In the genomic region with DNA sequence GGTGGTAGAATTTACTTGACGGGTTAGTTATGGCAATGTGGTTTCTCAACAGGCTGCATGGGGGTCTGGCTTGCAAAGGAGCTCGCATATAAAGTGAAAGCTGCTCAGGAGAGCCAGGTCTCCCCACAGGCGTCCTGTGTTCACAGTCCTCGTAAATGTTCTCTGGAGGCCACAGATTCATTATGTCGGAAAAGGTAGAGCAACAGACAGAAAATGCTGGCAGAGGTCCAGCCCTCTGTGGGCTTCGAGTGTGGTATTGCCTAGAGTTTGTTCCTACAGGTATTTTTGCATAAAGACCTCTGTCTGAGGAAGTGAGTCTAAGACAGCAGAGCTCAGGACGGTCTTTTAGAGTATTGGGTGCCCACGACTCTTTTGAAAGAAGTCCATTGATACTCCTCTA, we compare ENCODE assay signal across 14 cellular contexts.
A peak's percentile ranks its signal among the peaks of the same experiment; 100 is the strongest.
DNase-seq lines count a peak whose midpoint lies in the region; ATAC-seq and TF ChIP-seq lines count a peak whose summit lies in the region.
"Had no signal": no experiment of that assay in that cellular context is flagged by ENCODE, and none has a peak within 500 bp of the region (broad histone marks: within the 10 kb centered on the region; RNA-seq: fewer than 3 reads in every experiment).

No MANE protein-coding gene starts in this region.

- POLR2A ChIA-PET in activated CD8-positive, alpha-beta T cell treated with anti-CD3 and anti-CD28 coated beads for 36 hours (lab: Charles Lee), result no interaction called here

- ATAC-seq in activated CD8-positive, alpha-beta memory T cell treated with anti-CD3 and anti-CD28 coated beads, Interleukin-2, amount 10 ng/mL, durations not matched to agents 7 days and 5 days, result no peak
- ATAC-seq in HG03520 (IDR thresholded peaks at IDR 0.05; ENCODE audit: unreplicated experiment) (peak; percentile 50), GM18498 (IDR thresholded peaks at IDR 0.05; ENCODE audit: unreplicated experiment) (no peak)
- peak; percentile 27 for ATAC-seq in activated CD8-positive, alpha-beta T cell treated with anti-CD3 and anti-CD28 coated beads for 36 hours
- ATAC-seq: HCT116 had no signal

- TF ChIP-seq POLR2A in adrenal gland (IDR thresholded peaks at IDR 0.05), result no peak

- no peak overlapping the region for H3K4me3 ChIP-seq in brain microvascular endothelial cell (ENCODE audit: low read depth, low read length)
- no peak overlapping the region for H3K4me3 ChIP-seq in adrenal gland
- H3K4me3 ChIP-seq: uterus had no signal

- WGBS in adrenal gland, 4 donors, result 65 to 83% (median 75%) methylated on average over 8 of the region's 8 CpGs

- H3K4me1 Mint-ChIP-seq in activated CD8-positive, alpha-beta memory T cell treated with anti-CD3 and anti-CD28 coated beads, Interleukin-2, amount 10 ng/mL, durations not matched to agents 7 days and 5 days, result peaks cover 15% of the 10 kb centered on the region
- H3K4me1 Mint-ChIP-seq in activated CD8-positive, alpha-beta T cell treated with anti-CD3 and anti-CD28 coated beads for 36 hours (ENCODE audit: low read depth), result peaks cover 15% of the 10 kb centered on the region

- intact Hi-C loops in activated CD8-positive, alpha-beta T cell treated with anti-CD3 and anti-CD28 coated beads for 36 hours (cut with micrococcal nuclease), result no loop called here
- intact Hi-C loops in adrenal gland (cut with DNase I), result no loop called here

- no peak for TF ChIP-seq CTCF in activated CD8-positive, alpha-beta T cell treated with anti-CD3 and anti-CD28 coated beads for 36 hours (IDR thresholded peaks at IDR 0.05)
- TF ChIP-seq CTCF in brain microvascular endothelial cell (IDR thresholded peaks at IDR 0.05; ENCODE audit: low read depth, low read length, missing control alignments) (no peak), adrenal gland (IDR thresholded peaks at IDR 0.05) (no peak)

- H3K9me3 ChIP-seq in adrenal gland (replicated peaks in 1 of 3), result no peaks in the 10 kb centered on the region
- H3K9me3 ChIP-seq: uterus had no signal

- peaks cover 30% of the 10 kb centered on the region for H3K27me3 Mint-ChIP-seq in activated CD8-positive, alpha-beta memory T cell treated with anti-CD3 and anti-CD28 coated beads, Interleukin-2, amount 10 ng/mL, durations not matched to agents 7 days and 5 days
- H3K27me3 Mint-ChIP-seq in activated CD8-positive, alpha-beta T cell treated with anti-CD3 and anti-CD28 coated beads for 36 hours, result peaks cover 2% of the 10 kb centered on the region

- no peak overlapping the region for H3K27ac ChIP-seq in brain microvascular endothelial cell
- no peak overlapping the region for H3K27ac ChIP-seq in adrenal gland
- H3K27ac ChIP-seq: uterus had no signal

- CTCF ChIA-PET in activated CD8-positive, alpha-beta memory T cell treated with anti-CD3 and anti-CD28 coated beads, Interleukin-2, amount 10 ng/mL, durations not matched to agents 7 days and 5 days (lab: Charles Lee), result no interaction called here
- CTCF ChIA-PET in activated CD8-positive, alpha-beta T cell treated with anti-CD3 and anti-CD28 coated beads for 36 hours (lab: Charles Lee), result interaction anchor here (1.2 kb wide), 1 partner anchor 48 kb away, joined by 3 read pairs; no protein-coding TSS in a partner anchor

- peak; percentile 60 for DNase-seq in activated CD8-positive, alpha-beta memory T cell treated with anti-CD3 and anti-CD28 coated beads for 24 hours
- no peak for DNase-seq in activated CD8-positive, alpha-beta memory T cell treated with anti-CD3 and anti-CD28 coated beads, Interleukin-2, amount 10 ng/mL, durations not matched to agents 7 days and 5 days
- DNase-seq in activated CD8-positive, alpha-beta T cell treated with anti-CD3 and anti-CD28 coated beads for 36 hours, result peak; percentile 51
- DNase-seq in stimulated activated CD8-positive, alpha-beta memory T cell treated with anti-CD3 and anti-CD28 coated beads, Interleukin-15, amount 100 ng/mL, for 1 hour (ENCODE audit: low read depth), result peak; percentile 4
- DNase-seq in brain microvascular endothelial cell (no peak), adrenal gland (no peak)
- DNase-seq: mesendoderm, NCI-H1694 treated with DMSO at 0.1 percent for 48 hours, OCI-M1, SW 1271, uterus had no signal

- H3K9me3 Mint-ChIP-seq in activated CD8-positive, alpha-beta memory T cell treated with anti-CD3 and anti-CD28 coated beads, Interleukin-2, amount 10 ng/mL, durations not matched to agents 7 days and 5 days (ENCODE audit: low read depth), result no peaks in the 10 kb centered on the region
- H3K9me3 Mint-ChIP-seq in activated CD8-positive, alpha-beta T cell treated with anti-CD3 and anti-CD28 coated beads for 36 hours, result no peaks in the 10 kb centered on the region

- H3K4me1 ChIP-seq in adrenal gland (replicated peaks in 1 of 2), result no peaks in the 10 kb centered on the region
- H3K4me1 ChIP-seq: uterus had no signal

- no peaks in the 10 kb centered on the region for H3K36me3 ChIP-seq in brain microvascular endothelial cell (replicated peaks)
- H3K36me3 ChIP-seq in adrenal gland (replicated peaks in 1 of 2), result no peaks in the 10 kb centered on the region
- H3K36me3 ChIP-seq: uterus had no signal

- no peak overlapping the region for H3K27ac Mint-ChIP-seq in activated CD8-positive, alpha-beta memory T cell treated with anti-CD3 and anti-CD28 coated beads, Interleukin-2, amount 10 ng/mL, durations not matched to agents 7 days and 5 days
- H3K27ac Mint-ChIP-seq in activated CD8-positive, alpha-beta T cell treated with anti-CD3 and anti-CD28 coated beads for 36 hours, result no peak overlapping the region

- no peak overlapping the region for H3K4me3 Mint-ChIP-seq in activated CD8-positive, alpha-beta memory T cell treated with anti-CD3 and anti-CD28 coated beads, Interleukin-2, amount 10 ng/mL, durations not matched to agents 7 days and 5 days
- peak overlapping the region; percentile 46 for H3K4me3 Mint-ChIP-seq in activated CD8-positive, alpha-beta T cell treated with anti-CD3 and anti-CD28 coated beads for 36 hours

- H3K36me3 Mint-ChIP-seq in activated CD8-positive, alpha-beta memory T cell treated with anti-CD3 and anti-CD28 coated beads, Interleukin-2, amount 10 ng/mL, durations not matched to agents 7 days and 5 days, result no peaks in the 10 kb centered on the region
- no peaks in the 10 kb centered on the region for H3K36me3 Mint-ChIP-seq in activated CD8-positive, alpha-beta T cell treated with anti-CD3 and anti-CD28 coated beads for 36 hours (ENCODE audit: low read depth)

- H3K27me3 ChIP-seq in brain microvascular endothelial cell (replicated peaks) (no peaks in the 10 kb centered on the region), adrenal gland (peaks cover 14% of the 10 kb centered on the region)
- H3K27me3 ChIP-seq: uterus had no signal

- in situ Hi-C loops in brain microvascular endothelial cell (cut with HindIII; ENCODE audit: low pct_ligation_motif_present, low sequenced_read_pairs), result no loop called here

Comparison
In these comparisons a context has a peak if more than half of its experiments do, and no peak if none do; other contexts are left out.
1. DNase-seq: peak in activated CD8-positive, alpha-beta memory T cell treated with anti-CD3 and anti-CD28 coated beads for 24 hours (single experiment), activated CD8-positive, alpha-beta T cell treated with anti-CD3 and anti-CD28 coated beads for 36 hours (single experiment) and stimulated activated CD8-positive, alpha-beta memory T cell treated with anti-CD3 and anti-CD28 coated beads, Interleukin-15, amount 100 ng/mL, for 1 hour (single experiment); none in activated CD8-positive, alpha-beta memory T cell treated with anti-CD3 and anti-CD28 coated beads, Interleukin-2, amount 10 ng/mL, durations not matched to agents 7 days and 5 days (single experiment), brain microvascular endothelial cell (single experiment) and adrenal gland (0 of 7).
2. ATAC-seq: peak in HG03520 (single experiment) and activated CD8-positive, alpha-beta T cell treated with anti-CD3 and anti-CD28 coated beads for 36 hours (single experiment); none in activated CD8-positive, alpha-beta memory T cell treated with anti-CD3 and anti-CD28 coated beads, Interleukin-2, amount 10 ng/mL, durations not matched to agents 7 days and 5 days (single experiment) and GM18498 (single experiment).